In the genomic region with DNA sequence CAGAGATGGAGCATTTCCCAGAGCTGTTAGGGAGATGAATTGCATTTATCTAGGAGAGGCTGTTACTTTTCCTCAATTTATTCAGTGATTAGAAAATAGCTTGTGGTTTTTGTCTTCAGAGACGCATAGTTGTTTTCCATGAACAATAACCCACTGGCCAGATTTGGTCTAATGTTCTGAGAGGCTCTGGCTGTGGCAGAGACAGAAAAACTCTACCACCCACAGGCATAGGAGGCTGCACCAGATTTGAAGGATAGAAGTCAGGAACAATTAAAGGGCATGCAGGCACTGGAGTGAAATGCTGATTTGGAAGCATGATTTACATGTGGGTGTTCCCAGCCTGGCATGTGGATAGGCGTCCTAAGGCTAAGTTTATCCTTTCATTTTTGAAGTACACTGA, we compare ENCODE assay signal across 15 cellular contexts.
"Had no signal": no experiment of that assay in that cellular context is flagged by ENCODE, and none has a peak within 500 bp of the region (broad histone marks: within the 10 kb centered on the region; RNA-seq: fewer than 3 reads in every experiment).

No MANE protein-coding gene starts in this region.

- H3K9me3 ChIP-seq: ascending aorta, colonic mucosa, SJSA1, thyroid gland had no signal

- DNase-seq: activated CD4-positive, alpha-beta T cell treated with anti-CD3 and anti-CD28 coated beads, Interleukin-2, amount 50 U/mL, for 1 hour; activated naive CD4-positive, alpha-beta T cell treated with anti-CD3 and anti-CD28 coated beads for 36 hours; activated naive CD8-positive, alpha-beta T cell treated with anti-CD3 and anti-CD28 coated beads, Interleukin-2, amount 50 U/mL, for 24 hours; activated T-cell treated with anti-CD3 and anti-CD28 coated beads for 4 hours; central memory CD4-positive, alpha-beta T cell; colonic mucosa; left colon; naive thymus-derived CD4-positive, alpha-beta T cell; right cardiac atrium; SW 1271; thyroid gland had no signal

- H3K36me3 ChIP-seq: ascending aorta, colonic mucosa, SJSA1, thyroid gland had no signal

- H3K4me1 ChIP-seq: ascending aorta, colonic mucosa had no signal

- ATAC-seq: activated CD4-positive, CD25-positive, alpha-beta regulatory T cell treated with anti-CD3 and anti-CD28 coated beads, Interleukin-2, amount 50 U/mL, for 24 hours; activated naive CD8-positive, alpha-beta T cell treated with anti-CD3 and anti-CD28 coated beads, Interleukin-2, amount 50 U/mL, for 24 hours; left colon; naive thymus-derived CD4-positive, alpha-beta T cell; right cardiac atrium had no signal

- H3K4me3 ChIP-seq: ascending aorta, colonic mucosa, lung, SJSA1, thyroid gland had no signal

- H3K27ac ChIP-seq: ascending aorta, colonic mucosa, SJSA1, thyroid gland had no signal

- H3K27me3 ChIP-seq: ascending aorta, colonic mucosa, SJSA1, thyroid gland had no signal
